ENCODE assay signal across 27 cellular contexts in the genomic region with DNA sequence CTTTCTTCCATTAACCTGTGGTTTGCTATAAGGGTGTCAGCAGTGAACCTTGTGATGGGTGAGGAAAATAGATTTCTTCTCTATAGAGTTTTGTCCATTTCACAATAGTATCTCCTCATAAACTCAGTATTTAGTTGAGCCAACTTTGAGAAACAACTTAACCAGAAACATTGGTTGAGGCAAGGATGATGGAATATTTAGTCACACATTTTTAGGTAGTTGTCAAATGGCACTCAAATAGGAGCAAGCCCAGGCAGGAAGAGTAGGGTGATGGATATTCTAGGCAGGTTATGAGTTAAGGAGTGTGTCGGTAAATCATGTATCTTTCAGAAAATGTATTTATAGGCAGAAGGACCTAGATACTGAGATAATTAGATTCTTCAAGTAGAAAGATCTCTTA.
"Had no signal": no experiment of that assay in that cellular context is flagged by ENCODE, and none has a peak within 500 bp of the region (broad histone marks: within the 10 kb centered on the region; RNA-seq: fewer than 3 reads in every experiment).

No MANE protein-coding gene starts in this region.

- H3K27me3 ChIP-seq: left lung, neural progenitor cell, neutrophil, right lobe of liver, stomach, testis, thyroid gland, upper lobe of right lung had no signal

- H3K4me2 ChIP-seq: neural progenitor cell, smooth muscle cell had no signal

- ATAC-seq: left colon; left lung; lower lobe of right lung; natural killer cell; psoas muscle; right lobe of liver; stimulated activated naive B cell treated with anti-CD40 and anti-IgM and Interleukin-4, amounts not matched to agents 10 μg/mL and 1 μg/mL and 100 μg/mL, for 72 hours; stimulated activated naive CD8-positive, alpha-beta T cell treated with anti-CD3 and anti-CD28 coated beads, Interleukin-15, Interleukin-2, amounts not matched to agents 100 U/mL and 50 U/mL, for 24 hours; upper lobe of right lung had no signal

- DNase-seq: hypothalamus; immature natural killer cell; kidney; left colon; left lung; lower lobe of right lung; mesendoderm; naive B cell; natural killer cell; nephron progenitor cell; occipital lobe; psoas muscle; right lobe of liver; stimulated activated CD4-positive, alpha-beta T cell treated with anti-CD3 and anti-CD28 coated beads, Interleukin-1b, Interleukin-23, amount 100 ng/mL, for 48 hours; stimulated activated CD4-positive, alpha-beta T cell treated with anti-CD3 and anti-CD28 coated beads, Interleukin-4, amount 100 ng/mL, for 1 hour; stimulated activated naive B cell treated with anti-CD40 and anti-IgM and Interleukin-4, amounts not matched to agents 10 μg/mL and 1 μg/mL and 100 μg/mL, for 72 hours; stimulated activated naive CD8-positive, alpha-beta T cell treated with anti-CD3 and anti-CD28 coated beads, Interleukin-15, Interleukin-2, amounts not matched to agents 100 U/mL and 50 U/mL, for 24 hours; stomach; testis; thyroid gland; trophoblast cell; upper lobe of right lung had no signal

- H3K36me3 Mint-ChIP-seq: immature natural killer cell; mesothelial cell of epicardium; naive B cell; natural killer cell; neural progenitor cell; stimulated activated naive B cell treated with anti-CD40 and anti-IgM and Interleukin-4, amounts not matched to agents 10 μg/mL and 1 μg/mL and 100 μg/mL, for 72 hours had no signal

- H3K4me3 ChIP-seq: left lung, lower lobe of right lung, neural progenitor cell, psoas muscle, right lobe of liver, smooth muscle cell, stomach, testis, thyroid gland, upper lobe of right lung had no signal

- H3K79me2 ChIP-seq: parathyroid adenoma had no signal

- H3K27me3 Mint-ChIP-seq: naive B cell; stimulated activated naive B cell treated with anti-CD40 and anti-IgM and Interleukin-4, amounts not matched to agents 10 μg/mL and 1 μg/mL and 100 μg/mL, for 72 hours had no signal

- H3K27ac Mint-ChIP-seq: immature natural killer cell; mesothelial cell of epicardium; naive B cell; natural killer cell; nephron progenitor cell; neural progenitor cell; stimulated activated naive B cell treated with anti-CD40 and anti-IgM and Interleukin-4, amounts not matched to agents 10 μg/mL and 1 μg/mL and 100 μg/mL, for 72 hours had no signal

- H3K9me3 ChIP-seq: left lung, lower lobe of right lung, neutrophil, psoas muscle, right lobe of liver, testis, thyroid gland, upper lobe of right lung had no signal

- H3K4me3 Mint-ChIP-seq: immature natural killer cell; mesothelial cell of epicardium; naive B cell; natural killer cell; nephron progenitor cell; neural progenitor cell; stimulated activated naive B cell treated with anti-CD40 and anti-IgM and Interleukin-4, amounts not matched to agents 10 μg/mL and 1 μg/mL and 100 μg/mL, for 72 hours had no signal

- H3K9me3 Mint-ChIP-seq: mesothelial cell of epicardium; nephron progenitor cell; neural progenitor cell; stimulated activated naive B cell treated with anti-CD40 and anti-IgM and Interleukin-4, amounts not matched to agents 10 μg/mL and 1 μg/mL and 100 μg/mL, for 72 hours had no signal

- H3K9ac ChIP-seq: neural progenitor cell, parathyroid adenoma had no signal

- H3K4me1 ChIP-seq: left lung, lower lobe of right lung, neural progenitor cell, parathyroid adenoma, psoas muscle, right lobe of liver, stomach, testis, thyroid gland, upper lobe of right lung had no signal

- H3K4me1 Mint-ChIP-seq: immature natural killer cell; mesothelial cell of epicardium; naive B cell; natural killer cell; nephron progenitor cell; neural progenitor cell; stimulated activated naive B cell treated with anti-CD40 and anti-IgM and Interleukin-4, amounts not matched to agents 10 μg/mL and 1 μg/mL and 100 μg/mL, for 72 hours had no signal

- H3K27ac ChIP-seq: left lung, lower lobe of right lung, neural progenitor cell, neutrophil, parathyroid adenoma, psoas muscle, right lobe of liver, stomach, testis, thyroid gland, upper lobe of right lung had no signal

- H2AFZ ChIP-seq: neural progenitor cell, parathyroid adenoma had no signal

- H3K36me3 ChIP-seq: left lung, lower lobe of right lung, neural progenitor cell, neutrophil, right lobe of liver, stomach, thyroid gland, upper lobe of right lung had no signal
